Comparison of ENCODE assay signal across 9 cellular contexts in genomic region chr4:20394471-20394870, GRCh38.
"Had no signal": no experiment of that assay in that cellular context is flagged by ENCODE, and none has a peak within 500 bp of the region (broad histone marks: within the 10 kb centered on the region; RNA-seq: fewer than 3 reads in every experiment).

No MANE protein-coding gene starts in this region.

- H3K4me3 ChIP-seq: body of pancreas, left ventricle myocardium inferior, mucosa of descending colon, right atrium auricular region, skin epidermis had no signal

- H3K27ac ChIP-seq: body of pancreas, left ventricle myocardium inferior, right atrium auricular region, skin epidermis had no signal

- DNase-seq: activated CD8-positive, alpha-beta memory T cell treated with anti-CD3 and anti-CD28 coated beads for 24 hours; activated gamma-delta T cell treated with Interleukin-2 at 50 U/mL for 16 hours; left ventricle myocardium inferior; naive thymus-derived CD4-positive, alpha-beta T cell; stimulated activated naive B cell treated with anti-CD40 and anti-IgM and Interleukin-4, amounts not matched to agents 10 μg/mL and 1 μg/mL and 100 μg/mL, for 72 hours had no signal

- H3K27me3 ChIP-seq: right atrium auricular region had no signal

- ATAC-seq: body of pancreas; naive thymus-derived CD4-positive, alpha-beta T cell; stimulated activated naive B cell treated with anti-CD40 and anti-IgM and Interleukin-4, amounts not matched to agents 10 μg/mL and 1 μg/mL and 100 μg/mL, for 72 hours had no signal

- H3K36me3 ChIP-seq: left ventricle myocardium inferior, right atrium auricular region had no signal

- H3K9me3 ChIP-seq: body of pancreas, left ventricle myocardium inferior, mucosa of descending colon, right atrium auricular region had no signal
